8 cellular contexts compared by ENCODE assay signal in genomic region chr10:122164028-122164601, GRCh38.
A peak's percentile ranks its signal among the peaks of the same experiment; 100 is the strongest.
DNase-seq lines count a peak whose midpoint lies in the region; ATAC-seq lines count a peak whose summit lies in the region.

No MANE protein-coding gene starts in this region.

- ATAC-seq in HG03520 (IDR thresholded peaks at IDR 0.05; ENCODE audit: unreplicated experiment): no peak

- intact Hi-C loops in head of caudate nucleus (cut with DNase I) (no loop called here), posterior cingulate gyrus (cut with DNase I) (no loop called here)

- DNase-seq in DMS79 (lab: John Stamatoyannopoulos, UW) (peak; percentile 60), RPMI7951 (ENCODE audit: low read depth) (peak; percentile 77), head of caudate nucleus (peak; percentile 47 to 87 (median 71)), posterior cingulate gyrus (peak; percentile 52 to 96 (median 70)), HCEC 1CT (no peak), GF-D8 (lab: John Stamatoyannopoulos, UW) (no peak)
- no peak for DNase-seq in activated CD4-positive, alpha-beta T cell treated with anti-CD3 and anti-CD28 coated beads for 48 hours

Comparison
In these comparisons a context has a peak if more than half of its experiments do, and no peak if none do; other contexts are left out.
1. DNase-seq: peak in DMS79 (single experiment), RPMI7951 (single experiment), head of caudate nucleus (42 of 42) and posterior cingulate gyrus (10 of 10); none in activated CD4-positive, alpha-beta T cell treated with anti-CD3 and anti-CD28 coated beads for 48 hours (single experiment), HCEC 1CT (single experiment) and GF-D8 (single experiment).